ENCODE assay signal across 8 cellular contexts in genomic region chr4:155442267-155443105, GRCh38.
DNase-seq lines count a peak whose midpoint lies in the region; ATAC-seq, FAIRE-seq and TF ChIP-seq lines count a peak whose summit lies in the region.

No MANE protein-coding gene starts in this region.

- ATAC-seq in GM23338, result peak; percentile 87
- ATAC-seq in GM19467 (IDR thresholded peaks at IDR 0.05; ENCODE audit: unreplicated experiment), result no peak

- no peak overlapping the region for H3K4me2 ChIP-seq in GM23338
- peak overlapping the region; percentile 71 for H3K4me2 ChIP-seq in skeletal muscle satellite cell (ENCODE audit: low read length)

- no peaks in the 10 kb centered on the region for H3K9me2 ChIP-seq in GM23338 (ENCODE audit: insufficient read depth)

- H3K27ac ChIP-seq in GM23338 (ENCODE audit: low read depth), result no peak overlapping the region

- no peak overlapping the region for H3K27ac Mint-ChIP-seq in GM23338

- no peaks in the 10 kb centered on the region for H3K36me3 Mint-ChIP-seq in GM23338 (ENCODE audit: low read depth)

- no peaks in the 10 kb centered on the region for H3K9me3 ChIP-seq in MG63
- no peaks in the 10 kb centered on the region for H3K9me3 ChIP-seq in skeletal muscle satellite cell (replicated peaks; ENCODE audit: low read length)

- peak overlapping the region; percentile 41 for H3K9ac ChIP-seq in skeletal muscle satellite cell (ENCODE audit: low read depth, low read length)

- H3K27me3 ChIP-seq in GM23338 (ENCODE audit: insufficient read depth), result peaks cover 9% of the 10 kb centered on the region
- no peaks in the 10 kb centered on the region for H3K27me3 ChIP-seq in MG63
- H3K27me3 ChIP-seq in skeletal muscle satellite cell (ENCODE audit: control insufficient read depth, insufficient read depth, low read length), result peaks cover 6% of the 10 kb centered on the region

- no peaks in the 10 kb centered on the region for H3K9me3 Mint-ChIP-seq in GM23338

- FAIRE-seq in TTC549 (lab: Jason Lieb, UNC), result peak; percentile 77

- H3K27me3 Mint-ChIP-seq in GM23338 (ENCODE audit: insufficient read depth, low read depth, poor library complexity), result peaks cover 6% of the 10 kb centered on the region

- H3K4me3 ChIP-seq in GM23338 (no peak overlapping the region), MG63 (no peak overlapping the region), skeletal muscle satellite cell (ENCODE audit: low read length) (peak overlapping the region; percentile 14)

- no peaks in the 10 kb centered on the region for H3K36me3 ChIP-seq in GM23338 (ENCODE audit: insufficient read depth)
- no peaks in the 10 kb centered on the region for H3K36me3 ChIP-seq in MG63
- H3K36me3 ChIP-seq in skeletal muscle satellite cell (ENCODE audit: insufficient read depth, low read length), result no peaks in the 10 kb centered on the region

- TF ChIP-seq CTCF in GM23338 (conservative IDR thresholded peaks at IDR 0.05; ENCODE audit: low read depth in 2 of 2), result peak; percentile 94 to 100

- DNase-seq in GM03348 (ENCODE audit: low spot score), result peak; percentile 81
- DNase-seq in GM23338 (ENCODE audit: low spot score), result peak; percentile 79
- peak; percentile 38 for DNase-seq in MG63
- DNase-seq in brain pericyte (ENCODE audit: low read depth, low spot score), result peak; percentile 36
- peak; percentile 71 for DNase-seq in iPS-NIHi11 (ENCODE audit: low spot score)

- peaks cover 7% of the 10 kb centered on the region; the same call in 2 of the 3 replicates for H3K4me1 Mint-ChIP-seq in GM23338

- H2AFZ ChIP-seq in GM23338, result no peak overlapping the region

- H3K4me1 ChIP-seq in GM23338 (ENCODE audit: insufficient read depth), result no peaks in the 10 kb centered on the region
- no peaks in the 10 kb centered on the region for H3K4me1 ChIP-seq in skeletal muscle satellite cell (ENCODE audit: control insufficient read depth, insufficient read depth, low read length)

- no peak overlapping the region for H3K4me3 Mint-ChIP-seq in GM23338

- H3K79me2 ChIP-seq in GM23338 (replicated peaks; ENCODE audit: insufficient read depth), result no peaks in the 10 kb centered on the region

- no peaks in the 10 kb centered on the region for H3F3A ChIP-seq in GM23338 (replicated peaks; ENCODE audit: low read depth)

- H4K20me1 ChIP-seq in GM23338 (replicated peaks; ENCODE audit: insufficient read depth), result no peaks in the 10 kb centered on the region

TF ChIP-seq in GM23338, 12 proteins besides CTCF, POLR2A, EP300 and RAD21:
- no peak for TF ChIP-seq EZH2 (IDR thresholded peaks at IDR 0.05; ENCODE audit: low read depth, unreplicated experiment)
- TF ChIP-seq POLR2AphosphoS5 (IDR thresholded peaks at IDR 0.05; ENCODE audit: low read depth), result no peak
- TF ChIP-seq, protein P1, sequence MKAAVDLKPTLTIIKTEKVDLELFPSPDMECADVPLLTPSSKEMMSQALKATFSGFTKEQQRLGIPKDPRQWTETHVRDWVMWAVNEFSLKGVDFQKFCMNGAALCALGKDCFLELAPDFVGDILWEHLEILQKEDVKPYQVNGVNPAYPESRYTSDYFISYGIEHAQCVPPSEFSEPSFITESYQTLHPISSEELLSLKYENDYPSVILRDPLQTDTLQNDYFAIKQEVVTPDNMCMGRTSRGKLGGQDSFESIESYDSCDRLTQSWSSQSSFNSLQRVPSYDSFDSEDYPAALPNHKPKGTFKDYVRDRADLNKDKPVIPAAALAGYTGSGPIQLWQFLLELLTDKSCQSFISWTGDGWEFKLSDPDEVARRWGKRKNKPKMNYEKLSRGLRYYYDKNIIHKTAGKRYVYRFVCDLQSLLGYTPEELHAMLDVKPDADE (IDR thresholded peaks at IDR 0.05), result no peak
